In genomic region chr15:34101366-34102174, GRCh38 we compare ENCODE assay signal across 8 cellular contexts. TPM values are rescaled to one million over a fixed set of nuclear protein-coding genes. Genes with fewer than 3 reads are reported as not detected.
DNase-seq lines count a peak whose midpoint lies in the region; ATAC-seq and TF ChIP-seq lines count a peak whose summit lies in the region.

EMC7 (minus strand) TSS chr15:34101862; CDS start chr15:34101839, 23 bp downstream.
PGBD4 (plus strand) TSS chr15:34102083; CDS start chr15:34102532, 449 bp downstream.

- peak within 1 kb of the TSS; percentile 99 for H4K12ac ChIP-seq in trophoblast cell (ENCODE audit: low read depth, low read length)

- H3K27me3 ChIP-seq in heart left ventricle (no peaks in the 10 kb centered on the region), trophoblast cell (ENCODE audit: insufficient read depth, low read length) (no peaks in the 10 kb centered on the region), transverse colon (no peaks in the 10 kb centered on the region)

- H3K9me3 ChIP-seq in heart left ventricle (no peaks in the 10 kb centered on the region), trophoblast cell (ENCODE audit: insufficient read depth, low read depth, low read length) (no peaks in the 10 kb centered on the region), transverse colon (no peaks in the 10 kb centered on the region)

- TF ChIP-seq CTCF in GM13977 (IDR thresholded peaks at IDR 0.05; ENCODE audit: extremely low read depth, insufficient read depth, missing control alignments) (no peak), heart left ventricle (IDR thresholded peaks at IDR 0.05) (no peak), transverse colon (IDR thresholded peaks at IDR 0.05) (no peak)

- H3K9ac ChIP-seq in trophoblast cell (ENCODE audit: low read length): peak within 1 kb of the TSS; percentile 82

- intact Hi-C loops in heart left ventricle (cut with DNase I): loop anchor here (1.0 to 10.0 kb wide), 12 partner anchors 67 to 266 kb away; partner anchors contain the start of genes LPCAT4 (in 5 of the 10), EMC4 (in 3 of the 10), KATNBL1 (in 3 of the 10) and AVEN (in 1 of the 10)
- intact Hi-C loops in transverse colon (cut with DNase I; ENCODE audit: low total_unique reads): loop anchor here (5.0 to 10.0 kb wide), 2 partner anchors 121 to 243 kb away; partner anchors contain the start of genes NOP10 and NUTM1

- H3K9me3 Mint-ChIP-seq in T-cell: peaks cover 0 to 11% (median 4%) of the 10 kb centered on the region in 3 donors

- DNase-seq in GM13977 (ENCODE audit: low spot score) (peak; percentile 88), NCI-H146 (lab: John Stamatoyannopoulos, UW) (peak; percentile 95), T-cell (peak; percentile 98 to 100 (median 99)), amniotic epithelial cell (ENCODE audit: low read depth) (peak; percentile 100), heart left ventricle (peak; percentile 99), trophoblast cell (peak; percentile 99), transverse colon (peak; percentile 99)

- peak within 1 kb of the TSS; percentile 99 for H3K4me3 Mint-ChIP-seq in T-cell

- H2AFZ ChIP-seq in trophoblast cell (ENCODE audit: insufficient read depth, low read length, poor library complexity): peak within 1 kb of the TSS; percentile 94

- H2BK5ac ChIP-seq in trophoblast cell (ENCODE audit: low read depth, low read length, poor library complexity): peak within 1 kb of the TSS; percentile 78

- peak within 1 kb of the TSS; percentile 84 for H3K4ac ChIP-seq in trophoblast cell (ENCODE audit: low read depth, low read length)

- peak within 1 kb of the TSS; percentile 87 for H3K14ac ChIP-seq in trophoblast cell (ENCODE audit: low read length)

- peak within 1 kb of the TSS; percentile 74 for H4K91ac ChIP-seq in trophoblast cell (ENCODE audit: low read depth, low read length)

- H3K27ac ChIP-seq in heart left ventricle (peak within 1 kb of the TSS; percentile 4 to 95 (median 88)), trophoblast cell (ENCODE audit: low read depth, low read length) (peak within 1 kb of the TSS; percentile 37), transverse colon (peak within 1 kb of the TSS; percentile 87 to 94 (median 90))

- H3K36me3 Mint-ChIP-seq in T-cell: peaks cover 19% of the 10 kb centered on the region

- H3K27ac Mint-ChIP-seq in T-cell: peak within 1 kb of the TSS; percentile 94 to 98

- peaks cover 4% of the 10 kb centered on the region for H3K79me1 ChIP-seq in trophoblast cell (ENCODE audit: low read length)

- H3K4me3 ChIP-seq in heart left ventricle: peak within 1 kb of the TSS; percentile 72 to 95 (median 86)
- peak within 1 kb of the TSS; percentile 84 for H3K4me3 ChIP-seq in trophoblast cell (ENCODE audit: low read depth, low read length)
- H3K4me3 ChIP-seq in transverse colon: peak within 1 kb of the TSS; percentile 61 to 89 (median 83)

- H2BK120ac ChIP-seq in trophoblast cell (ENCODE audit: insufficient read depth, low read length, poor library complexity): peak within 1 kb of the TSS; percentile 57

- in situ Hi-C loops in GM13977 (cut with MboI; ENCODE audit: low pct_unique_long_range_greater_than_20kb, low sequenced_read_pairs, unreplicated experiment) (loop anchor here (25.0 kb wide), 1 partner anchor 111 kb away; the partner anchor contains the start of gene KATNBL1), transverse colon (cut with MboI; ENCODE audit: low pct_ligation_motif_present in 1 of 4, low pct_unique_long_range_greater_than_20kb in 1 of 4, low sequenced_read_pairs in 3 of 4) (loop anchor here (5.0 to 25.0 kb wide), 5 partner anchors 89 to 261 kb away; partner anchors contain the start of genes EMC4 (in 3 of the 4) and LPCAT4 (in 1 of the 4))

- H3K4me1 ChIP-seq in heart left ventricle (peaks cover 6 to 34% (median 22%) of the 10 kb centered on the region in 12 donors), trophoblast cell (ENCODE audit: control insufficient read depth in 1 of 2, insufficient read depth in 2 of 2, low read length in 2 of 2) (peaks cover 0 to 3% of the 10 kb centered on the region in 2 experiments), transverse colon (peaks cover 6 to 27% (median 16%) of the 10 kb centered on the region in 4 donors)

- 0 to 1% (median 0%) methylated on average over 34 to 48 of the region's 48 CpGs for WGBS in heart left ventricle, 4 donors
- no CpG with 5 or more reads among the region's 48 CpGs for WGBS in trophoblast cell (ENCODE audit: extremely low coverage, insufficient coverage, insufficient read length)
- WGBS in transverse colon (ENCODE audit: low coverage in 1 of 2), 2 donors: 0 to 2% methylated on average over 13 to 46 of the region's 48 CpGs

- peak within 1 kb of the TSS; percentile 95 for H4K8ac ChIP-seq in trophoblast cell (ENCODE audit: low read depth, low read length)

- POLR2A ChIA-PET in T-cell (lab: Charles Lee): interaction anchor here (0.5 to 1.7 kb wide), 8 partner anchors 16 to 241 kb away, joined by 3 to 6 read pairs (median 4); partner anchors contain the start of genes EMC4 (in 1 of the 2) and NOP10 (in 1 of the 2)

- H3K4me2 ChIP-seq in trophoblast cell (ENCODE audit: low read length): peak within 1 kb of the TSS; percentile 98

- H3K36me3 ChIP-seq in heart left ventricle (peaks cover 0 to 4% (median 0%) of the 10 kb centered on the region in 9 donors), trophoblast cell (ENCODE audit: control insufficient read depth in 1 of 2, insufficient read depth in 2 of 2, low read length in 2 of 2) (no peaks in the 10 kb centered on the region), transverse colon (no peaks in the 10 kb centered on the region)

- peaks cover 9% of the 10 kb centered on the region for H3K79me2 ChIP-seq in trophoblast cell (ENCODE audit: control insufficient read depth, insufficient read depth, low read length, poor library complexity)

- TF ChIP-seq POLR2A in heart left ventricle (IDR thresholded peaks at IDR 0.05) (peak in 1 of 2 donors; percentile 77), transverse colon (IDR thresholded peaks at IDR 0.05) (peak; percentile 91)

- TF ChIP-seq EP300 in transverse colon (IDR thresholded peaks at IDR 0.05; ENCODE audit: low read depth): no peak

- peak within 1 kb of the TSS; percentile 90 for H3K18ac ChIP-seq in trophoblast cell (ENCODE audit: low read length)

- CTCF ChIA-PET in T-cell (lab: Charles Lee): interaction anchor here (0.5 to 2.4 kb wide), 6 partner anchors 39 to 266 kb away, joined by 3 to 16 read pairs (median 5); partner anchors contain the start of genes KATNBL1 (in 1 of the 2) and LPCAT4 (in 1 of the 2)

- peak within 1 kb of the TSS; percentile 83 for H2AK5ac ChIP-seq in trophoblast cell (ENCODE audit: low read length)

- H3K27me3 Mint-ChIP-seq in T-cell: no peaks in the 10 kb centered on the region

- peak; percentile 98 for ATAC-seq in HG02870 (IDR thresholded peaks at IDR 0.05; ENCODE audit: unreplicated experiment)
- peak; percentile 98 to 99 (median 99) for ATAC-seq in T-cell (replicated peaks in 1 of 4)
- peak; percentile 100 for ATAC-seq in heart left ventricle

- H3K23ac ChIP-seq in trophoblast cell (ENCODE audit: low read length): no peak within 1 kb of the TSS

- H2BK12ac ChIP-seq in trophoblast cell (ENCODE audit: low read length): no peak within 1 kb of the TSS

- peaks cover 41 to 45% (median 42%) of the 10 kb centered on the region in 3 donors for H3K4me1 Mint-ChIP-seq in T-cell

RNA-seq across cellular contexts. Expression of gene EMC7, which starts in this region (rescaled TPM):
- total RNA-seq in T-cell: 10 to 100 TPM; 29.4 to 40.2 (median 33.0) TPM
- total RNA-seq in heart left ventricle: 10 to 100 TPM; 28.9 to 95.2 (median 59.1) TPM
- polyA plus RNA-seq in heart left ventricle: 100 to 1,000 TPM in 1 of 2 donors, 10 to 100 TPM in 1; 86.0 to 143 TPM
- 65.5 and 69.9 TPM in 2 replicates for polyA plus RNA-seq in trophoblast cell (2013)
- 10 to 100 TPM in 3 of 4 donors, 1 to 10 TPM in 1; 1.8 to 39.7 (median 24.5) TPM for total RNA-seq in transverse colon

RNA-seq across cellular contexts. Expression of gene PGBD4, which starts in this region (rescaled TPM):
- total RNA-seq in T-cell: 1 to 10 TPM; 3.1 to 4.0 (median 3.7) TPM
- 1 to 10 TPM in 8 of 9 donors, under 1 TPM in 1; 0.95 to 2.1 (median 1.7) TPM for total RNA-seq in heart left ventricle
- polyA plus RNA-seq in heart left ventricle: under 1 TPM; 0.86 to 0.91 TPM
- 0.59 and 0.62 TPM in 2 replicates for polyA plus RNA-seq in trophoblast cell (2013)
- 1 to 10 TPM; 1.1 to 7.6 (median 1.9) TPM for total RNA-seq in transverse colon

Comparison
In these comparisons a context has a peak if more than half of its experiments do, and no peak if none do; other contexts are left out.
1. Peak in every context shown above with its lines: DNase-seq, ATAC-seq, H3K4me3 ChIP-seq and H3K27ac ChIP-seq.
2. H3K27ac ChIP-seq: peak in every context shown above with its lines; median percentile 90 in transverse colon; 88 in heart left ventricle; 37 in trophoblast cell.